18 cellular contexts compared by ENCODE assay signal in the genomic region with DNA sequence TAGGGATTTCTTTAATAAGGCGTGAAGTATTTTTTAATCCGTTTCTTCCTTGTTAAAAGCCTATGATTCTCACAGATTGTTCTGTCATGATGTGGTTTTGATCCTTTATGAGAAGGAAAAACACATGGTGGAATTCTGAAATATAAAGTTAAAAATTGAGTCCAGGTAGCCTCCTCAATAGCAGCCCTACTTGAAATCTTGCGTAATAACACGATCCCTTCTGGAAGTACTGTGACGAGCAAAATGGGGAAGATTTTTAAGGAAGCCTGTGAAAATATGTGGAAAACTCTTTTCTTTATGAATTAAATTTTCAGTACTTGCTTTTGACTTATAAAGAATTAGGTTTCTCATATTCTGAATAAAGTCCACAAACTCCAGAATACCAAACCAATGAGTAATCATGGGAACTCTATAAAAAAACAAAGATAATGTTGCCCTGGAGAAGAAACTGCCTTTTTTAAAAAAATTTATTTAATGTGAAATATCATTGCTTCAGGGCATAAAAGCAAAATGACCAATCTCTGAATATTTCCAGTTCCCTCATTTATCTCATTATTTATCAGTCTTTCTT.
DNase-seq lines count a peak whose midpoint lies in the region; ATAC-seq, FAIRE-seq and TF ChIP-seq lines count a peak whose summit lies in the region.
"Had no signal": no experiment of that assay in that cellular context is flagged by ENCODE, and none has a peak within 500 bp of the region (broad histone marks: within the 10 kb centered on the region; RNA-seq: fewer than 3 reads in every experiment).

No MANE protein-coding gene starts in this region.

- H3K9me3 Mint-ChIP-seq in stimulated activated naive CD8-positive, alpha-beta T cell treated with anti-CD3 and anti-CD28 coated beads, Interleukin-15, amount 100 ng/mL, for 72 hours, result peaks cover 0 to 5% of the 10 kb centered on the region in 2 donors
- H3K9me3 Mint-ChIP-seq: memory B cell had no signal

- H3K27me3 ChIP-seq in ACC112 (ENCODE audit: insufficient read depth, low read length) (no peaks in the 10 kb centered on the region), PC-3 (ENCODE audit: low read length) (no peaks in the 10 kb centered on the region), H1 (replicated peaks in 1 of 4; ENCODE audit: control insufficient read depth in 3 of 4, extremely low read depth in 1 of 4, insufficient read depth in 3 of 4, low read length in 3 of 4) (peaks cover 0 to 1% (median 0%) of the 10 kb centered on the region in 4 experiments; a peak in 1 of 7 replicates), muscle layer of duodenum (ENCODE audit: low read depth, low read length) (no peaks in the 10 kb centered on the region)
- H3K27me3 ChIP-seq: dorsolateral prefrontal cortex, hepatocyte, upper lobe of left lung had no signal

- H3K9ac ChIP-seq in PC-3 (ENCODE audit: low read length), result peak overlapping the region; percentile 19; the same call in 1 of the 2 replicates
- H3K9ac ChIP-seq in H1 (replicated peaks in 1 of 4; ENCODE audit: extremely low read depth in 1 of 4, low read depth in 3 of 4, low read length in 3 of 4), result no peak overlapping the region
- H3K9ac ChIP-seq: KMS-11 had no signal

- H3K9me2 ChIP-seq in PC-3 (replicated peaks; ENCODE audit: low read length), result no peaks in the 10 kb centered on the region

- no peak overlapping the region for H3K27ac Mint-ChIP-seq in stimulated activated naive CD8-positive, alpha-beta T cell treated with anti-CD3 and anti-CD28 coated beads, Interleukin-15, amount 100 ng/mL, for 72 hours
- H3K27ac Mint-ChIP-seq: memory B cell had no signal

- TF ChIP-seq CTCF in PC-3 (conservative IDR thresholded peaks at IDR 0.05; ENCODE audit: low read depth, low read length) (no peak), H1 (IDR thresholded peaks at IDR 0.05; ENCODE audit: control extremely low read depth in 1 of 3, insufficient read depth in 1 of 3, low read depth in 1 of 3, low read length in 3 of 3) (no peak)

- no peaks in the 10 kb centered on the region for H4K20me1 ChIP-seq in PC-3 (ENCODE audit: low read length)
- no peaks in the 10 kb centered on the region for H4K20me1 ChIP-seq in H1 (replicated peaks in 1 of 2; ENCODE audit: control insufficient read depth in 1 of 2, insufficient read depth in 2 of 2, low read length in 2 of 2)

- H3K4me2 ChIP-seq in PC-3 (ENCODE audit: low read length), result peak overlapping the region; percentile 45
- H3K4me2 ChIP-seq in H1 (ENCODE audit: insufficient read depth in 1 of 2, low read depth in 2 of 2, low read length in 2 of 2), result no peak overlapping the region
- H3K4me2 ChIP-seq: hepatocyte, KMS-11 had no signal

- ATAC-seq in PC-3 (peak; percentile 77), GM21576 (IDR thresholded peaks at IDR 0.05; ENCODE audit: unreplicated experiment) (no peak), GM19023 (IDR thresholded peaks at IDR 0.05; ENCODE audit: unreplicated experiment) (no peak)
- ATAC-seq in stimulated activated naive CD8-positive, alpha-beta T cell treated with anti-CD3 and anti-CD28 coated beads, Interleukin-15, amount 100 ng/mL, for 72 hours, result no peak

- no peak overlapping the region for H3K14ac ChIP-seq in H1 (ENCODE audit: insufficient read length)

- TF ChIP-seq POLR2A in H1 (IDR thresholded peaks at IDR 0.05; ENCODE audit: control extremely low read depth in 1 of 2, low read depth in 2 of 2, low read length in 2 of 2), result no peak

- H3K23ac ChIP-seq in H1 (ENCODE audit: insufficient read length), result no peak overlapping the region

- no peak for TF ChIP-seq EP300 in H1 (IDR thresholded peaks at IDR 0.05; ENCODE audit: borderline replicate concordance in 1 of 2, low read depth in 2 of 2, low read length in 2 of 2)

- H2BK12ac ChIP-seq in H1 (ENCODE audit: low read depth, low read length), result no peak overlapping the region

- H3F3A ChIP-seq in PC-3 (ENCODE audit: low read length, unreplicated experiment), result no peaks in the 10 kb centered on the region

- H2BK15ac ChIP-seq in H1 (ENCODE audit: low read length), result no peak overlapping the region

- no peak overlapping the region for H2BK5ac ChIP-seq in H1 (ENCODE audit: low read depth, low read length)

- POLR2A ChIA-PET in PC-3 (lab: Charles Lee; ENCODE audit: unreplicated experiment), result no interaction called here
- POLR2A ChIA-PET in H1 (lab: Charles Lee; ENCODE audit: partially characterized antibody), result no interaction called here

- no peak overlapping the region for H2AK5ac ChIP-seq in H1 (ENCODE audit: low read depth, low read length)

- DNase-seq in PC-3 (peak; percentile 83), H1 (ENCODE audit: low read depth in 1 of 2, low spot score in 2 of 2) (no peak), UCSD-AML1 (lab: John Stamatoyannopoulos, UW; ENCODE audit: unreplicated experiment) (no peak)
- DNase-seq in stimulated activated naive CD8-positive, alpha-beta T cell treated with anti-CD3 and anti-CD28 coated beads, Interleukin-15, amount 100 ng/mL, for 72 hours, result no peak
- DNase-seq: activated CD8-positive, alpha-beta memory T cell treated with anti-CD3 and anti-CD28 coated beads for 24 hours; activated naive CD4-positive, alpha-beta T cell treated with anti-CD3 and anti-CD28 coated beads, Interleukin-2, amount 50 U/mL, for 16 hours; DND-41; dorsolateral prefrontal cortex; NCI-H2081 treated with DMSO at 0.1 percent for 48 hours; T1000; upper lobe of left lung had no signal

- no peak overlapping the region for H3K4ac ChIP-seq in H1 (replicated peaks; ENCODE audit: insufficient read length, low read depth, low read length)

- no peak overlapping the region for H3K18ac ChIP-seq in H1 (ENCODE audit: extremely low read depth, low read length)

- H2BK120ac ChIP-seq in H1 (replicated peaks; ENCODE audit: low read depth, low read length), result no peak overlapping the region

- H3K56ac ChIP-seq in H1 (replicated peaks; ENCODE audit: insufficient read length, low read depth, low read length), result no peak overlapping the region

- BruUV-seq in PC-3 (replicated peaks; lab: Mats Ljungman, UMichigan), result no TSS peak

- H3K79me2 ChIP-seq in ACC112 (ENCODE audit: control insufficient read depth, insufficient read depth, low read length, unreplicated experiment) (no peaks in the 10 kb centered on the region), PC-3 (ENCODE audit: low read length) (no peaks in the 10 kb centered on the region), H1 (ENCODE audit: control insufficient read depth in 1 of 2, insufficient read depth in 2 of 2, low read length in 2 of 2) (no peaks in the 10 kb centered on the region)
- H3K79me2 ChIP-seq: hepatocyte had no signal

- peaks cover 13% of the 10 kb centered on the region for H3K27me3 Mint-ChIP-seq in stimulated activated naive CD8-positive, alpha-beta T cell treated with anti-CD3 and anti-CD28 coated beads, Interleukin-15, amount 100 ng/mL, for 72 hours
- H3K27me3 Mint-ChIP-seq: memory B cell had no signal

- H4K8ac ChIP-seq in H1 (ENCODE audit: extremely low read depth, insufficient read depth, low read length), result no peak overlapping the region

- H3K4me3 ChIP-seq in ACC112 (ENCODE audit: low read depth, low read length) (peak overlapping the region; percentile 60), PC-3 (ENCODE audit: low read length) (no peak overlapping the region), H1 (ENCODE audit: extremely low read depth in 1 of 4, insufficient read depth in 2 of 4, low read depth in 3 of 4, low read length in 4 of 4) (no peak overlapping the region), muscle layer of duodenum (ENCODE audit: low read depth in 1 of 2, low read length in 2 of 2) (no peak overlapping the region)
- H3K4me3 ChIP-seq: hepatocyte, upper lobe of left lung had no signal

- no peak overlapping the region for H4K91ac ChIP-seq in H1 (replicated peaks; ENCODE audit: insufficient read length, low read length)

- H2BK20ac ChIP-seq in H1 (ENCODE audit: low read length), result no peak overlapping the region

- H3K36me3 ChIP-seq in ACC112 (ENCODE audit: insufficient read depth, low read length), result no peaks in the 10 kb centered on the region
- H3K36me3 ChIP-seq in PC-3 (ENCODE audit: low read depth, low read length), result no peaks in the 10 kb centered on the region
- no peaks in the 10 kb centered on the region; a peak in 1 of 8 replicates for H3K36me3 ChIP-seq in H1 (ENCODE audit: control insufficient read depth in 2 of 4, insufficient read depth in 4 of 4, low read length in 3 of 4)
- H3K36me3 ChIP-seq in muscle layer of duodenum (ENCODE audit: control insufficient read depth in 1 of 2, insufficient read depth in 2 of 2, low read length in 2 of 2), result no peaks in the 10 kb centered on the region
- H3K36me3 ChIP-seq: upper lobe of left lung had no signal

- H3K4me1 ChIP-seq in ACC112 (ENCODE audit: control insufficient read depth, insufficient read depth, low read length, unreplicated experiment), result peaks cover 26% of the 10 kb centered on the region
- peaks cover 20% of the 10 kb centered on the region for H3K4me1 ChIP-seq in PC-3 (ENCODE audit: insufficient read depth, low read length)
- H3K4me1 ChIP-seq in H1 (replicated peaks in 1 of 4; ENCODE audit: control insufficient read depth in 3 of 4, insufficient read depth in 4 of 4, low read length in 3 of 4), result no peaks in the 10 kb centered on the region
- H3K4me1 ChIP-seq in muscle layer of duodenum (ENCODE audit: control insufficient read depth in 1 of 2, insufficient read depth in 2 of 2, low read length in 2 of 2), result no peaks in the 10 kb centered on the region
- H3K4me1 ChIP-seq: upper lobe of left lung had no signal

- TF ChIP-seq RAD21 in H1 (IDR thresholded peaks at IDR 0.05 in 1 of 2, conservative IDR thresholded peaks at IDR 0.05 in 1 of 2; ENCODE audit: low read depth in 2 of 2, low read length in 2 of 2), result no peak

- H3K4me1 Mint-ChIP-seq in stimulated activated naive CD8-positive, alpha-beta T cell treated with anti-CD3 and anti-CD28 coated beads, Interleukin-15, amount 100 ng/mL, for 72 hours, result no peaks in the 10 kb centered on the region
- H3K4me1 Mint-ChIP-seq: memory B cell had no signal

- CTCF ChIA-PET in PC-3 (lab: Charles Lee), result no interaction called here
- CTCF ChIA-PET in H1 (lab: Charles Lee; ENCODE audit: partially characterized antibody), result no interaction called here

- H4K5ac ChIP-seq in H1 (ENCODE audit: insufficient read length, low read depth, low read length), result no peak overlapping the region

- H3K27ac ChIP-seq in ACC112 (ENCODE audit: low read depth, low read length), result peak overlapping the region; percentile 90
- peak overlapping the region; percentile 73 for H3K27ac ChIP-seq in PC-3 (ENCODE audit: low read length)
- no peak overlapping the region for H3K27ac ChIP-seq in H1 (ENCODE audit: low read depth, low read length)
- peak overlapping the region; percentile 11 for H3K27ac ChIP-seq in muscle layer of duodenum (ENCODE audit: low read length)
- H3K27ac ChIP-seq: dorsolateral prefrontal cortex, hepatocyte, KMS-11 had no signal

- H3K23me2 ChIP-seq in H1 (ENCODE audit: low read depth, low read length), result no peaks in the 10 kb centered on the region

- H3K9me3 ChIP-seq in PC-3 (ENCODE audit: low read length) (no peaks in the 10 kb centered on the region), H1 (ENCODE audit: insufficient read depth in 2 of 2, low read depth in 1 of 2, low read length in 1 of 2) (no peaks in the 10 kb centered on the region), muscle layer of duodenum (ENCODE audit: control insufficient read depth in 1 of 2, low read length in 2 of 2) (no peaks in the 10 kb centered on the region)
- H3K9me3 ChIP-seq: upper lobe of left lung had no signal

- no peak for FAIRE-seq in H1 (lab: Jason Lieb, UNC)

- no peak overlapping the region for H3K4me3 Mint-ChIP-seq in stimulated activated naive CD8-positive, alpha-beta T cell treated with anti-CD3 and anti-CD28 coated beads, Interleukin-15, amount 100 ng/mL, for 72 hours
- H3K4me3 Mint-ChIP-seq: memory B cell had no signal

- intact Hi-C loops in PC-3 (cut with micrococcal nuclease), result no loop called here

- peak overlapping the region; percentile 97 for H2AFZ ChIP-seq in ACC112 (ENCODE audit: low read length, unreplicated experiment)
- H2AFZ ChIP-seq in PC-3 (ENCODE audit: low read length), result peak overlapping the region; percentile 25; the same call in 1 of the 2 replicates
- H2AFZ ChIP-seq in H1 (ENCODE audit: low read length), result no peak overlapping the region
- H2AFZ ChIP-seq: hepatocyte had no signal

- 77% methylated on average over 5 of the region's 5 CpGs; no CpG with 5 or more reads in 1 of the 2 experiments for WGBS in H1 (ENCODE audit: extremely low coverage in 1 of 2, insufficient coverage in 1 of 2, insufficient read length in 1 of 2, insufficient replicate concordance in 2 of 2, low coverage in 1 of 2, low lambda C conversion rate in 2 of 2, missing lambda C conversion rate in 1 of 2), 2 experiments

- H3K79me1 ChIP-seq in H1 (ENCODE audit: low read depth, low read length), result no peaks in the 10 kb centered on the region
